ENCODE assay signal across 1 cellular context in the genomic region with DNA sequence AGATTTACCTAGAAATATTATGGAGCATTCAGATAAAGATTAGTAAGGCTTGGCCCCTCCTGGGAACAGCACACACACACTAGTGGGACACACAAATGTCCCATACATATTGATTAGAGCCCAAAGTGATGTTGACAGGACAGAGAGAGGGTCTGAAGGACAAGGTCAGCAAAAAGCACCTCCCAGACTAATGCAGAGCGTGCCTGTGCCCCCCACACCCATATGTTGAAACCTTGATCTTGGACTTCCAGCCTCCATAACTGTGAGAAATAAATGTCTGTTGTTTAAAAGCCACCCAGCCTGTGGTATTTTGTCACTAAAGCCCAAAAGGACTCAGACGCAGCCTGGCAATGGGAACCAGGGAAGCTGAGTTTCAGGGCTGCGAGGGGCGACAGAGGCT.
TF ChIP-seq lines count a peak whose summit lies in the region.

No MANE protein-coding gene starts in this region.

TF ChIP-seq in HepG2, 621 proteins besides CTCF, POLR2A, EP300 and RAD21 (continued from another document and continues in another):
- TF ChIP-seq FOXA3 (CRISPR knock-in tag; IDR thresholded peaks at IDR 0.05) (peak; percentile 40; the same call in 1 of the 2 replicates), DPF2 (CRISPR knock-in tag; IDR thresholded peaks at IDR 0.05; ENCODE audit: borderline replicate concordance, low read depth) (no peak), FOXP1 (IDR thresholded peaks at IDR 0.05) (no peak), FOXP1 (CRISPR knock-in tag; IDR thresholded peaks at IDR 0.05) (peak; percentile 26; the same call in 1 of the 2 replicates), MTA3 (CRISPR knock-in tag; IDR thresholded peaks at IDR 0.05) (no peak), ZNF501 (CRISPR knock-in tag; IDR thresholded peaks at IDR 0.05) (0 out of 2 replicates have a peak, but pooled peaks have one; percentile 30), ZNF350 (CRISPR knock-in tag; IDR thresholded peaks at IDR 0.05; ENCODE audit: borderline replicate concordance, low read depth) (no peak), ZNF256 (CRISPR knock-in tag; conservative IDR thresholded peaks at IDR 0.05) (no peak), CREB1 (IDR thresholded peaks at IDR 0.05) (no peak), CREB1 (CRISPR knock-in tag; IDR thresholded peaks at IDR 0.05) (no peak), FOSL1 (CRISPR knock-in tag; IDR thresholded peaks at IDR 0.05; ENCODE audit: borderline replicate concordance) (no peak), YY1 (IDR thresholded peaks at IDR 0.05; ENCODE audit: insufficient read depth, insufficient replicate concordance, low read depth, low read length) (no peak), ZNF614 (CRISPR knock-in tag; IDR thresholded peaks at IDR 0.05; ENCODE audit: borderline replicate concordance) (no peak), ZNF441 (CRISPR knock-in tag; IDR thresholded peaks at IDR 0.05; ENCODE audit: borderline replicate concordance) (0 out of 2 replicates have a peak, but pooled peaks have one; percentile 38), PHB2 (IDR thresholded peaks at IDR 0.05; ENCODE audit: partially characterized antibody) (no peak), SYNCRIP (IDR thresholded peaks at IDR 0.05; ENCODE audit: insufficient read depth, low read depth, low read length) (no peak), IKZF4 (CRISPR knock-in tag; IDR thresholded peaks at IDR 0.05; ENCODE audit: borderline replicate concordance, low read depth, not compliant biosample characterization) (no peak), ZNF12 (CRISPR knock-in tag; IDR thresholded peaks at IDR 0.05) (no peak), SIN3A (IDR thresholded peaks at IDR 0.05; ENCODE audit: borderline replicate concordance, low read depth, low read length) (no peak), TBX2 (CRISPR knock-in tag; IDR thresholded peaks at IDR 0.05; ENCODE audit: borderline replicate concordance) (no peak), FIP1L1 (IDR thresholded peaks at IDR 0.05; ENCODE audit: borderline replicate concordance, insufficient read depth, low read depth, low read length) (no peak), FOXK1 (CRISPR knock-in tag; IDR thresholded peaks at IDR 0.05; ENCODE audit: borderline replicate concordance, low read depth) (peak; percentile 40; the same call in 1 of the 2 replicates), HNRNPLL (IDR thresholded peaks at IDR 0.05; ENCODE audit: low read depth, low read length, poor library complexity, severe bottlenecking) (no peak), MTA1 (CRISPR knock-in tag; IDR thresholded peaks at IDR 0.05; ENCODE audit: borderline replicate concordance) (no peak), ZNF737 (CRISPR knock-in tag; IDR thresholded peaks at IDR 0.05; ENCODE audit: borderline replicate concordance) (no peak), RAD51 (IDR thresholded peaks at IDR 0.05; ENCODE audit: borderline replicate concordance) (no peak), SSRP1 (CRISPR knock-in tag; IDR thresholded peaks at IDR 0.05) (no peak), HNRNPUL1 (IDR thresholded peaks at IDR 0.05; ENCODE audit: low read depth, low read length) (no peak), ZNF703 (CRISPR knock-in tag; IDR thresholded peaks at IDR 0.05; ENCODE audit: borderline replicate concordance) (no peak), ZNF720 (CRISPR knock-in tag; IDR thresholded peaks at IDR 0.05) (no peak), ZBTB8A (CRISPR knock-in tag; IDR thresholded peaks at IDR 0.05; ENCODE audit: borderline replicate concordance, low read depth) (no peak), ZNF761 (CRISPR knock-in tag; conservative IDR thresholded peaks at IDR 0.05) (no peak), AKAP8 (CRISPR knock-in tag; IDR thresholded peaks at IDR 0.05) (no peak), WIZ (CRISPR knock-in tag; IDR thresholded peaks at IDR 0.05) (no peak), NCOR1 (IDR thresholded peaks at IDR 0.05; ENCODE audit: borderline replicate concordance, low read length) (peak; percentile 58; the same call in 1 of the 2 replicates), SKI (IDR thresholded peaks at IDR 0.05; ENCODE audit: partially characterized antibody) (peak; percentile 98), ZNF788 (CRISPR knock-in tag; IDR thresholded peaks at IDR 0.05; ENCODE audit: borderline replicate concordance) (no peak), ZIK1 (CRISPR knock-in tag; IDR thresholded peaks at IDR 0.05; ENCODE audit: borderline replicate concordance, low read depth) (no peak), NONO (IDR thresholded peaks at IDR 0.05) (no peak), NONO (CRISPR knock-in tag; conservative IDR thresholded peaks at IDR 0.05) (no peak), ZFP82 (CRISPR knock-in tag; IDR thresholded peaks at IDR 0.05; ENCODE audit: borderline replicate concordance) (no peak), SRSF4 (IDR thresholded peaks at IDR 0.05; ENCODE audit: low read depth, low read length, poor library complexity, severe bottlenecking) (no peak), NR3C1 (CRISPR knock-in tag; IDR thresholded peaks at IDR 0.05) (no peak)
- TF ChIP-seq, protein P1, sequence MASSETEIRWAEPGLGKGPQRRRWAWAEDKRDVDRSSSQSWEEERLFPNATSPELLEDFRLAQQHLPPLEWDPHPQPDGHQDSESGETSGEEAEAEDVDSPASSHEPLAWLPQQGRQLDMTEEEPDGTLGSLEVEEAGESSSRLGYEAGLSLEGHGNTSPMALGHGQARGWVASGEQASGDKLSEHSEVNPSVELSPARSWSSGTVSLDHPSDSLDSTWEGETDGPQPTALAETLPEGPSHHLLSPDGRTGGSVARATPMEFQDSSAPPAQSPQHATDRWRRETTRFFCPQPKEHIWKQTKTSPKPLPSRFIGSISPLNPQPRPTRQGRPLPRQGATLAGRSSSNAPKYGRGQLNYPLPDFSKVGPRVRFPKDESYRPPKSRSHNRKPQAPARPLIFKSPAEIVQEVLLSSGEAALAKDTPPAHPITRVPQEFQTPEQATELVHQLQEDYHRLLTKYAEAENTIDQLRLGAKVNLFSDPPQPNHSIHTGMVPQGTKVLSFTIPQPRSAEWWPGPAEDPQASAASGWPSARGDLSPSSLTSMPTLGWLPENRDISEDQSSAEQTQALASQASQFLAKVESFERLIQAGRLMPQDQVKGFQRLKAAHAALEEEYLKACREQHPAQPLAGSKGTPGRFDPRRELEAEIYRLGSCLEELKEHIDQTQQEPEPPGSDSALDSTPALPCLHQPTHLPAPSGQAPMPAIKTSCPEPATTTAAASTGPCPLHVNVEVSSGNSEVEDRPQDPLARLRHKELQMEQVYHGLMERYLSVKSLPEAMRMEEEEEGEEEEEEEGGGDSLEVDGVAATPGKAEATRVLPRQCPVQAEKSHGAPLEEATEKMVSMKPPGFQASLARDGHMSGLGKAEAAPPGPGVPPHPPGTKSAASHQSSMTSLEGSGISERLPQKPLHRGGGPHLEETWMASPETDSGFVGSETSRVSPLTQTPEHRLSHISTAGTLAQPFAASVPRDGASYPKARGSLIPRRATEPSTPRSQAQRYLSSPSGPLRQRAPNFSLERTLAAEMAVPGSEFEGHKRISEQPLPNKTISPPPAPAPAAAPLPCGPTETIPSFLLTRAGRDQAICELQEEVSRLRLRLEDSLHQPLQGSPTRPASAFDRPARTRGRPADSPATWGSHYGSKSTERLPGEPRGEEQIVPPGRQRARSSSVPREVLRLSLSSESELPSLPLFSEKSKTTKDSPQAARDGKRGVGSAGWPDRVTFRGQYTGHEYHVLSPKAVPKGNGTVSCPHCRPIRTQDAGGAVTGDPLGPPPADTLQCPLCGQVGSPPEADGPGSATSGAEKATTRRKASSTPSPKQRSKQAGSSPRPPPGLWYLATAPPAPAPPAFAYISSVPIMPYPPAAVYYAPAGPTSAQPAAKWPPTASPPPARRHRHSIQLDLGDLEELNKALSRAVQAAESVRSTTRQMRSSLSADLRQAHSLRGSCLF (CRISPR knock-in tag; IDR thresholded peaks at IDR 0.05; ENCODE audit: borderline replicate concordance) = no peak
- TF ChIP-seq, protein P2, sequence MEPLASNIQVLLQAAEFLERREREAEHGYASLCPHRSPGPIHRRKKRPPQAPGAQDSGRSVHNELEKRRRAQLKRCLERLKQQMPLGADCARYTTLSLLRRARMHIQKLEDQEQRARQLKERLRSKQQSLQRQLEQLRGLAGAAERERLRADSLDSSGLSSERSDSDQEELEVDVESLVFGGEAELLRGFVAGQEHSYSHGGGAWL (CRISPR knock-in tag; IDR thresholded peaks at IDR 0.05) = no peak
- TF ChIP-seq, protein P3, sequence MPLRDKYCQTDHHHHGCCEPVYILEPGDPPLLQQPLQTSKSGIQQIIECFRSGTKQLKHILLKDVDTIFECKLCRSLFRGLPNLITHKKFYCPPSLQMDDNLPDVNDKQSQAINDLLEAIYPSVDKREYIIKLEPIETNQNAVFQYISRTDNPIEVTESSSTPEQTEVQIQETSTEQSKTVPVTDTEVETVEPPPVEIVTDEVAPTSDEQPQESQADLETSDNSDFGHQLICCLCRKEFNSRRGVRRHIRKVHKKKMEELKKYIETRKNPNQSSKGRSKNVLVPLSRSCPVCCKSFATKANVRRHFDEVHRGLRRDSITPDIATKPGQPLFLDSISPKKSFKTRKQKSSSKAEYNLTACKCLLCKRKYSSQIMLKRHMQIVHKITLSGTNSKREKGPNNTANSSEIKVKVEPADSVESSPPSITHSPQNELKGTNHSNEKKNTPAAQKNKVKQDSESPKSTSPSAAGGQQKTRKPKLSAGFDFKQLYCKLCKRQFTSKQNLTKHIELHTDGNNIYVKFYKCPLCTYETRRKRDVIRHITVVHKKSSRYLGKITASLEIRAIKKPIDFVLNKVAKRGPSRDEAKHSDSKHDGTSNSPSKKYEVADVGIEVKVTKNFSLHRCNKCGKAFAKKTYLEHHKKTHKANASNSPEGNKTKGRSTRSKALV (CRISPR knock-in tag; IDR thresholded peaks at IDR 0.05) = no peak
- TF ChIP-seq, protein P4, sequence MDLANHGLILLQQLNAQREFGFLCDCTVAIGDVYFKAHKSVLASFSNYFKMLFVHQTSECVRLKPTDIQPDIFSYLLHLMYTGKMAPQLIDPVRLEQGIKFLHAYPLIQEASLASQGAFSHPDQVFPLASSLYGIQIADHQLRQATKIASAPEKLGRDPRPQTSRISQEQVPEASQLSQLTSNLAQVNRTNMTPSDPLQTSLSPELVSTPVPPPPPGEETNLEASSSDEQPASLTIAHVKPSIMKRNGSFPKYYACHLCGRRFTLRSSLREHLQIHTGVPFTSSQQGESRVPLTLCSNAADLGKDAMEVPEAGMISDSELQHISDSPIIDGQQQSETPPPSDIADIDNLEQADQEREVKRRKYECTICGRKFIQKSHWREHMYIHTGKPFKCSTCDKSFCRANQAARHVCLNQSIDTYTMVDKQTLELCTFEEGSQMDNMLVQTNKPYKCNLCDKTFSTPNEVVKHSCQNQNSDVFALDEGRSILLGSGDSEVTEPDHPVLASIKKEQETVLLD (CRISPR knock-in tag; IDR thresholded peaks at IDR 0.05; ENCODE audit: low read depth) = no peak
- TF ChIP-seq, protein P5, sequence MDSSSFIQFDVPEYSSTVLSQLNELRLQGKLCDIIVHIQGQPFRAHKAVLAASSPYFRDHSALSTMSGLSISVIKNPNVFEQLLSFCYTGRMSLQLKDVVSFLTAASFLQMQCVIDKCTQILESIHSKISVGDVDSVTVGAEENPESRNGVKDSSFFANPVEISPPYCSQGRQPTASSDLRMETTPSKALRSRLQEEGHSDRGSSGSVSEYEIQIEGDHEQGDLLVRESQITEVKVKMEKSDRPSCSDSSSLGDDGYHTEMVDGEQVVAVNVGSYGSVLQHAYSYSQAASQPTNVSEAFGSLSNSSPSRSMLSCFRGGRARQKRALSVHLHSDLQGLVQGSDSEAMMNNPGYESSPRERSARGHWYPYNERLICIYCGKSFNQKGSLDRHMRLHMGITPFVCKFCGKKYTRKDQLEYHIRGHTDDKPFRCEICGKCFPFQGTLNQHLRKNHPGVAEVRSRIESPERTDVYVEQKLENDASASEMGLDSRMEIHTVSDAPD (CRISPR knock-in tag; IDR thresholded peaks at IDR 0.05) = no peak
- TF ChIP-seq, protein P6, sequence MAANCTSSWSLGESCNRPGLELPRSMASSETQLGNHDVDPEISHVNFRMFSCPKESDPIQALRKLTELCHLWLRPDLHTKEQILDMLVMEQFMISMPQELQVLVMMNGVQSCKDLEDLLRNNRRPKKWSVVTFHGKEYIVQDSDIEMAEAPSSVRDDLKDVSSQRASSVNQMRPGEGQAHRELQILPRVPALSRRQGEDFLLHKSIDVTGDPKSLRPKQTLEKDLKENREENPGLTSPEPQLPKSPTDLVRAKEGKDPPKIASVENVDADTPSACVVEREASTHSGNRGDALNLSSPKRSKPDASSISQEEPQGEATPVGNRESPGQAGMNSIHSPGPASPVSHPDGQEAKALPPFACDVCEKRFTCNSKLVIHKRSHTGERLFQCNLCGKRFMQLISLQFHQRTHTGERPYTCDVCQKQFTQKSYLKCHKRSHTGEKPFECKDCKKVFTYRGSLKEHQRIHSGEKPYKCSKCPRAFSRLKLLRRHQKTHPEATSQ (CRISPR knock-in tag; IDR thresholded peaks at IDR 0.05; ENCODE audit: borderline replicate concordance) = no peak
- TF ChIP-seq, protein P7, sequence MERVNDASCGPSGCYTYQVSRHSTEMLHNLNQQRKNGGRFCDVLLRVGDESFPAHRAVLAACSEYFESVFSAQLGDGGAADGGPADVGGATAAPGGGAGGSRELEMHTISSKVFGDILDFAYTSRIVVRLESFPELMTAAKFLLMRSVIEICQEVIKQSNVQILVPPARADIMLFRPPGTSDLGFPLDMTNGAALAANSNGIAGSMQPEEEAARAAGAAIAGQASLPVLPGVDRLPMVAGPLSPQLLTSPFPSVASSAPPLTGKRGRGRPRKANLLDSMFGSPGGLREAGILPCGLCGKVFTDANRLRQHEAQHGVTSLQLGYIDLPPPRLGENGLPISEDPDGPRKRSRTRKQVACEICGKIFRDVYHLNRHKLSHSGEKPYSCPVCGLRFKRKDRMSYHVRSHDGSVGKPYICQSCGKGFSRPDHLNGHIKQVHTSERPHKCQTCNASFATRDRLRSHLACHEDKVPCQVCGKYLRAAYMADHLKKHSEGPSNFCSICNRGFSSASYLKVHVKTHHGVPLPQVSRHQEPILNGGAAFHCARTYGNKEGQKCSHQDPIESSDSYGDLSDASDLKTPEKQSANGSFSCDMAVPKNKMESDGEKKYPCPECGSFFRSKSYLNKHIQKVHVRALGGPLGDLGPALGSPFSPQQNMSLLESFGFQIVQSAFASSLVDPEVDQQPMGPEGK (CRISPR knock-in tag; IDR thresholded peaks at IDR 0.05) = peak; percentile 89
- TF ChIP-seq, protein P8, sequence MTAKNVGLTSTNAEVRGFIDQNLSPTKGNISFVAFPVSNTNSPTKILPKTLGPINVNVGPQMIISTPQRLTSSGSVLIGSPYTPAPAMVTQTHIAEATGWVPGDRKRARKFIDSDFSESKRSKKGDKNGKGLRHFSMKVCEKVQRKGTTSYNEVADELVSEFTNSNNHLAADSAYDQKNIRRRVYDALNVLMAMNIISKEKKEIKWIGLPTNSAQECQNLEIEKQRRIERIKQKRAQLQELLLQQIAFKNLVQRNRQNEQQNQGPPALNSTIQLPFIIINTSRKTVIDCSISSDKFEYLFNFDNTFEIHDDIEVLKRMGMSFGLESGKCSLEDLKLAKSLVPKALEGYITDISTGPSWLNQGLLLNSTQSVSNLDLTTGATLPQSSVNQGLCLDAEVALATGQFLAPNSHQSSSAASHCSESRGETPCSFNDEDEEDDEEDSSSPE (CRISPR knock-in tag; IDR thresholded peaks at IDR 0.05) = no peak
- TF ChIP-seq, protein P9, sequence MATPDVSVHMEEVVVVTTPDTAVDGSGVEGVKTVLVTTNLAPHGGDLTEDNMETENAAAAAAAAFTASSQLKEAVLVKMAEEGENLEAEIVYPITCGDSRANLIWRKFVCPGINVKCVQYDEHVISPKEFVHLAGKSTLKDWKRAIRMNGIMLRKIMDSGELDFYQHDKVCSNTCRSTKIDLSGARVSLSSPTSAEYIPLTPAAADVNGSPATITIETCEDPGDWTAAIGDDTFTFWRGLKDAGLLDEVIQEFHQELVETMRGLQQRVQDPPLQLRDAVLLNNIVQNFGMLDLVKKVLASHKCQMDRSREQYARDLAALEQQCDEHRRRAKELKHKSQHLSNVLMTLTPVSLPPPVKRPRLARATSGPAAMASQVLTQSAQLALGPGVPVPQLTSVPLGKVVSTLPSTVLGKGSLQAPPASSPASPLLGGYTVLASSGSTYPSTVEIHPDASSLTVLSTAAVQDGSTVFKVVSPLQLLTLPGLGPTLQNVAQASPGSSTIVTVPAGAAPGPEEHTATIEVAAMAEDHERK (CRISPR knock-in tag; IDR thresholded peaks at IDR 0.05; ENCODE audit: low read depth) = no peak
